10 cellular contexts compared by ENCODE assay signal in genomic region chr1:235366286-235366685, GRCh38. TPM values are rescaled to one million over a fixed set of nuclear protein-coding genes. Genes with fewer than 3 reads are reported as not detected.
A peak's percentile ranks its signal among the peaks of the same experiment; 100 is the strongest.
DNase-seq lines count a peak whose midpoint lies in the region; ATAC-seq and TF ChIP-seq lines count a peak whose summit lies in the region.
"Had no signal": no experiment of that assay in that cellular context is flagged by ENCODE, and none has a peak within 500 bp of the region (broad histone marks: within the 10 kb centered on the region; RNA-seq: fewer than 3 reads in every experiment).

No MANE protein-coding gene starts in this region.

- intact Hi-C loops in activated B cell treated with CpG ODN at 0.5 μM for 24 hours (cut with micrococcal nuclease) = loop anchor here (2.0 kb wide), 1 partner anchor 205 kb away; the partner anchor contains the start of gene RBM34

- POLR2A ChIA-PET in activated B cell treated with CpG ODN at 0.5 μM for 24 hours (lab: Charles Lee) = no interaction called here

- H3K27me3 Mint-ChIP-seq in HFFc6 (ENCODE audit: insufficient read depth) = peaks cover 2% of the 10 kb centered on the region
- H3K27me3 Mint-ChIP-seq in activated B cell treated with CpG ODN at 0.5 μM for 24 hours = no peaks in the 10 kb centered on the region

- H3K4me3 ChIP-seq in HAP-1 = no peak overlapping the region
- H3K4me3 ChIP-seq: lung had no signal

- peaks cover 20% of the 10 kb centered on the region for H3K36me3 Mint-ChIP-seq in HFFc6 (ENCODE audit: low read depth)
- peaks cover 7% of the 10 kb centered on the region for H3K36me3 Mint-ChIP-seq in activated B cell treated with CpG ODN at 0.5 μM for 24 hours (ENCODE audit: low read depth)

- no peaks in the 10 kb centered on the region for H3K9me3 ChIP-seq in HAP-1

- no peak for DNase-seq in HFFc6
- no peak for DNase-seq in activated B cell treated with CpG ODN at 0.5 μM for 24 hours
- DNase-seq in foreskin keratinocyte = no peak
- peak; percentile 21 for DNase-seq in stimulated activated CD4-positive, alpha-beta T cell treated with anti-CD3 and anti-CD28 coated beads, Interleukin-4, amount 100 ng/mL, for 1 hour
- no peak for DNase-seq in NCI-H2029 treated with DMSO at 0.1 percent for 48 hours (lab: John Stamatoyannopoulos, UW)
- no peak for DNase-seq in HAP-1 (ENCODE audit: low spot score in 2 of 2)
- DNase-seq in SW480 (ENCODE audit: low spot score) = no peak
- DNase-seq: NCI-H774 had no signal

- CTCF ChIA-PET in activated B cell treated with CpG ODN at 0.5 μM for 24 hours (lab: Charles Lee) = interaction anchor here (2.0 kb wide), 1 partner anchor 50 kb away, joined by 8 read pairs; no protein-coding TSS in a partner anchor

- in situ Hi-C loops in HAP-1 (cut with MboI; ENCODE audit: low sequenced_read_pairs) = no loop called here

- ATAC-seq in activated B cell treated with CpG ODN at 0.5 μM for 24 hours (ENCODE audit: low read depth) (no peak), foreskin keratinocyte (no peak), HG02884 (IDR thresholded peaks at IDR 0.05; ENCODE audit: unreplicated experiment) (no peak)

- peak overlapping the region; percentile 65 for H3K27ac ChIP-seq in foreskin keratinocyte

- H3K27ac Mint-ChIP-seq in HFFc6 (peak overlapping the region; percentile 89), activated B cell treated with CpG ODN at 0.5 μM for 24 hours (peak overlapping the region; percentile 25)

- H3K4me1 ChIP-seq in foreskin keratinocyte (no peaks in the 10 kb centered on the region), HAP-1 (peaks cover 5% of the 10 kb centered on the region)

- TF ChIP-seq CTCF in HFFc6 (IDR thresholded peaks at IDR 0.05) = no peak
- no peak for TF ChIP-seq CTCF in activated B cell treated with CpG ODN at 0.5 μM for 24 hours (IDR thresholded peaks at IDR 0.05)
- no peak for TF ChIP-seq CTCF in foreskin keratinocyte (conservative IDR thresholded peaks at IDR 0.05)

- H3K4me3 Mint-ChIP-seq in HFFc6 (peak overlapping the region; percentile 96), activated B cell treated with CpG ODN at 0.5 μM for 24 hours (peak overlapping the region; percentile 97)

- no peaks in the 10 kb centered on the region for H3K27me3 ChIP-seq in foreskin keratinocyte
- H3K27me3 ChIP-seq in HAP-1 (ENCODE audit: low read depth) = no peaks in the 10 kb centered on the region; the same call in 1 of the 2 replicates

- H3K4me1 Mint-ChIP-seq in HFFc6 (ENCODE audit: low read depth) = peaks cover 38% of the 10 kb centered on the region
- peaks cover 29% of the 10 kb centered on the region for H3K4me1 Mint-ChIP-seq in activated B cell treated with CpG ODN at 0.5 μM for 24 hours

- H3K36me3 ChIP-seq in HAP-1 (replicated peaks) = no peaks in the 10 kb centered on the region

- no peaks in the 10 kb centered on the region for H3K9me3 Mint-ChIP-seq in HFFc6
- H3K9me3 Mint-ChIP-seq in activated B cell treated with CpG ODN at 0.5 μM for 24 hours = no peaks in the 10 kb centered on the region

RNA-seq across cellular contexts. Expression of gene TBCE, which starts 0.9 kb away (rescaled TPM):
- total RNA-seq in HFFc6 (2021; fragmentation: NEBNext Ultra II Directional; extraction: Animal tissue kit (Norgen Biotek cat#: 25700)) = 10 to 100 TPM; 20.0 to 29.4 (median 26.0) TPM
- 13.9 and 19.1 TPM in 2 replicates for total RNA-seq in activated B cell treated with CpG ODN at 0.5 μM for 24 hours
- total RNA-seq in foreskin keratinocyte = 21.7 and 23.6 TPM in 2 replicates
- 18.8 and 21.2 TPM in 2 replicates for polyA plus RNA-seq in foreskin keratinocyte

RNA-seq across cellular contexts. Expression of gene GGPS1, which starts 37.9 kb away (rescaled TPM):
- total RNA-seq in HFFc6 (2021; fragmentation: NEBNext Ultra II Directional; extraction: Animal tissue kit (Norgen Biotek cat#: 25700)) = 10 to 100 TPM; 24.9 to 31.0 (median 26.7) TPM
- total RNA-seq in activated B cell treated with CpG ODN at 0.5 μM for 24 hours = 25.4 and 33.8 TPM in 2 replicates
- 27.8 and 29.5 TPM in 2 replicates for total RNA-seq in foreskin keratinocyte
- polyA plus RNA-seq in foreskin keratinocyte = 24.8 and 28.5 TPM in 2 replicates

RNA-seq across cellular contexts. Expression of gene ARID4B, which starts 38.3 kb away (rescaled TPM):
- 10 to 100 TPM; 19.4 to 22.8 (median 20.5) TPM for total RNA-seq in HFFc6 (2021; fragmentation: NEBNext Ultra II Directional; extraction: Animal tissue kit (Norgen Biotek cat#: 25700))
- total RNA-seq in activated B cell treated with CpG ODN at 0.5 μM for 24 hours (62.2 and 78.5 TPM in 2 replicates), foreskin keratinocyte (16.0 and 17.6 TPM in 2 replicates)
- 2.1 and 2.7 TPM in 2 replicates for polyA plus RNA-seq in foreskin keratinocyte
